In genomic region chr7:77693830-77694583, GRCh38 we compare ENCODE assay signal across 1 cellular context.
TF ChIP-seq lines count a peak whose summit lies in the region.

No MANE protein-coding gene starts in this region.

TF ChIP-seq in HepG2, 621 proteins besides CTCF, POLR2A, EP300 and RAD21 (continued from another document):
- TF ChIP-seq ZC3H13 (CRISPR knock-in tag; IDR thresholded peaks at IDR 0.05) = no peak
